Comparison of ENCODE assay signal across 1 cellular context in genomic region chr7:106236065-106236464, GRCh38.
TF ChIP-seq lines count a peak whose summit lies in the region.

No MANE protein-coding gene starts in this region.

TF ChIP-seq in HepG2, 621 proteins besides CTCF, POLR2A, EP300 and RAD21 (continued from another document):
- no peak for TF ChIP-seq ZBTB39 (CRISPR knock-in tag; IDR thresholded peaks at IDR 0.05)
- no peak for TF ChIP-seq MED13 (CRISPR knock-in tag; IDR thresholded peaks at IDR 0.05)
- no peak for TF ChIP-seq ATF7-NPFF (CRISPR knock-in tag; IDR thresholded peaks at IDR 0.05; ENCODE audit: low read depth)
- TF ChIP-seq ZIK1 (CRISPR knock-in tag; IDR thresholded peaks at IDR 0.05; ENCODE audit: borderline replicate concordance, low read depth), result no peak
- TF ChIP-seq SALL2 (CRISPR knock-in tag; IDR thresholded peaks at IDR 0.05), result no peak
- no peak for TF ChIP-seq STAT5B (CRISPR knock-in tag; IDR thresholded peaks at IDR 0.05)
- no peak for TF ChIP-seq WIZ (CRISPR knock-in tag; IDR thresholded peaks at IDR 0.05)
- no peak for TF ChIP-seq HIC2 (CRISPR knock-in tag; IDR thresholded peaks at IDR 0.05; ENCODE audit: low read depth)
- TF ChIP-seq SP4 (CRISPR knock-in tag; IDR thresholded peaks at IDR 0.05), result no peak
- no peak for TF ChIP-seq ZSCAN29 (CRISPR knock-in tag; conservative IDR thresholded peaks at IDR 0.05)
- TF ChIP-seq ZNF350 (CRISPR knock-in tag; IDR thresholded peaks at IDR 0.05; ENCODE audit: borderline replicate concordance, low read depth), result no peak
- no peak for TF ChIP-seq ZNF781 (CRISPR knock-in tag; IDR thresholded peaks at IDR 0.05; ENCODE audit: borderline replicate concordance, not compliant biosample characterization)
- no peak for TF ChIP-seq EED (CRISPR knock-in tag; IDR thresholded peaks at IDR 0.05)
- TF ChIP-seq, protein P1, sequence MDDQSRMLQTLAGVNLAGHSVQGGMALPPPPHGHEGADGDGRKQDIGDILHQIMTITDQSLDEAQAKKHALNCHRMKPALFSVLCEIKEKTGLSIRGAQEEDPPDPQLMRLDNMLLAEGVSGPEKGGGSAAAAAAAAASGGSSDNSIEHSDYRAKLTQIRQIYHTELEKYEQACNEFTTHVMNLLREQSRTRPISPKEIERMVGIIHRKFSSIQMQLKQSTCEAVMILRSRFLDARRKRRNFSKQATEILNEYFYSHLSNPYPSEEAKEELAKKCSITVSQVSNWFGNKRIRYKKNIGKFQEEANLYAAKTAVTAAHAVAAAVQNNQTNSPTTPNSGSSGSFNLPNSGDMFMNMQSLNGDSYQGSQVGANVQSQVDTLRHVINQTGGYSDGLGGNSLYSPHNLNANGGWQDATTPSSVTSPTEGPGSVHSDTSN (CRISPR knock-in tag; IDR thresholded peaks at IDR 0.05; ENCODE audit: borderline replicate concordance), result no peak
- TF ChIP-seq, protein P2, sequence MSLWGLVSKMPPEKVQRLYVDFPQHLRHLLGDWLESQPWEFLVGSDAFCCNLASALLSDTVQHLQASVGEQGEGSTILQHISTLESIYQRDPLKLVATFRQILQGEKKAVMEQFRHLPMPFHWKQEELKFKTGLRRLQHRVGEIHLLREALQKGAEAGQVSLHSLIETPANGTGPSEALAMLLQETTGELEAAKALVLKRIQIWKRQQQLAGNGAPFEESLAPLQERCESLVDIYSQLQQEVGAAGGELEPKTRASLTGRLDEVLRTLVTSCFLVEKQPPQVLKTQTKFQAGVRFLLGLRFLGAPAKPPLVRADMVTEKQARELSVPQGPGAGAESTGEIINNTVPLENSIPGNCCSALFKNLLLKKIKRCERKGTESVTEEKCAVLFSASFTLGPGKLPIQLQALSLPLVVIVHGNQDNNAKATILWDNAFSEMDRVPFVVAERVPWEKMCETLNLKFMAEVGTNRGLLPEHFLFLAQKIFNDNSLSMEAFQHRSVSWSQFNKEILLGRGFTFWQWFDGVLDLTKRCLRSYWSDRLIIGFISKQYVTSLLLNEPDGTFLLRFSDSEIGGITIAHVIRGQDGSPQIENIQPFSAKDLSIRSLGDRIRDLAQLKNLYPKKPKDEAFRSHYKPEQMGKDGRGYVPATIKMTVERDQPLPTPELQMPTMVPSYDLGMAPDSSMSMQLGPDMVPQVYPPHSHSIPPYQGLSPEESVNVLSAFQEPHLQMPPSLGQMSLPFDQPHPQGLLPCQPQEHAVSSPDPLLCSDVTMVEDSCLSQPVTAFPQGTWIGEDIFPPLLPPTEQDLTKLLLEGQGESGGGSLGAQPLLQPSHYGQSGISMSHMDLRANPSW (CRISPR knock-in tag; IDR thresholded peaks at IDR 0.05; ENCODE audit: borderline replicate concordance), result no peak
